ENCODE assay signal across 8 cellular contexts in genomic region chr6:52361945-52362442, GRCh38. TPM values are rescaled to one million over a fixed set of nuclear protein-coding genes. Genes with fewer than 3 reads are reported as not detected.
DNase-seq lines count a peak whose midpoint lies in the region; ATAC-seq and TF ChIP-seq lines count a peak whose summit lies in the region.

TSS of gene PAQR8 (plus strand) at chr6:52362151. CDS start at chr6:52403214, 41,063 bp downstream.

- no CpG with 5 or more reads among the region's 69 CpGs for WGBS in right lobe of liver (ENCODE audit: insufficient coverage, low coverage, low lambda C conversion rate, missing lambda C conversion rate)

- H3K9me3 ChIP-seq in A673 (ENCODE audit: low read depth, low read length, poor library complexity, severe bottlenecking) (no peaks in the 10 kb centered on the region), right lobe of liver (no peaks in the 10 kb centered on the region)

- no TSS peak for BruUV-seq in A673 (replicated peaks; lab: Mats Ljungman, UMichigan)

- intact Hi-C loops in A673 (cut with micrococcal nuclease; ENCODE audit: unreplicated experiment) (loop anchor here (2.0 kb wide), 1 partner anchor 77 kb away; the partner anchor contains the start of gene MCM3), right lobe of liver (cut with DNase I) (no loop called here)
- intact Hi-C loops in activated CD4-positive, alpha-beta T cell treated with anti-CD3 and anti-CD28 coated beads, Interleukin-2, amount 10 ng/mL, durations not matched to agents 24 days and 14 days (cut with micrococcal nuclease), result loop anchor here (1.0 to 5.0 kb wide), 6 partner anchors 15 to 300 kb away; no protein-coding TSS in a partner anchor
- intact Hi-C loops in dendritic cell treated with granulocyte-macrophage colony-stimulating factor and Interleukin-4, amounts not matched to agents 40 ng/mL and 50 ng/mL, for 4 days (cut with micrococcal nuclease), result loop anchor here (1.0 to 5.0 kb wide), 2 partner anchors 77 to 215 kb away; partner anchors contain the start of gene TRAM2

- CTCF ChIA-PET in A673 (lab: Charles Lee), result interaction anchor here (1.1 to 1.4 kb wide), 2 partner anchors 9 to 38 kb away, joined by 3 to 4 read pairs; no protein-coding TSS in a partner anchor

- POLR2A ChIA-PET in A673 (lab: Charles Lee; ENCODE audit: low non-redundant PET), result interaction anchor here (0.6 to 0.7 kb wide), 4 partner anchors 11 to 309 kb away, joined by 3 to 9 read pairs (median 3); no protein-coding TSS in a partner anchor

- peak within 1 kb of the TSS; percentile 50 for H3K27ac ChIP-seq in A673 (ENCODE audit: low read depth, low read length, poor library complexity, severe bottlenecking)
- H3K27ac ChIP-seq in right lobe of liver, result peak within 1 kb of the TSS in 2 of 3 donors; percentile 53 to 81

- TF ChIP-seq CTCF in A673 (conservative IDR thresholded peaks at IDR 0.05; ENCODE audit: low read depth, low read length), result no peak
- TF ChIP-seq CTCF in right lobe of liver (IDR thresholded peaks at IDR 0.05), result no peak

- no peaks in the 10 kb centered on the region for H3K36me3 ChIP-seq in A673 (ENCODE audit: insufficient read depth, low read length, poor library complexity, severe bottlenecking)
- H3K36me3 ChIP-seq in right lobe of liver, result no peaks in the 10 kb centered on the region

- H3K4me1 Mint-ChIP-seq in activated CD4-positive, alpha-beta T cell treated with anti-CD3 and anti-CD28 coated beads, Interleukin-2, amount 10 ng/mL, durations not matched to agents 24 days and 14 days, result peaks cover 25% of the 10 kb centered on the region
- peaks cover 27% of the 10 kb centered on the region for H3K4me1 Mint-ChIP-seq in dendritic cell treated with granulocyte-macrophage colony-stimulating factor and Interleukin-4, amounts not matched to agents 40 ng/mL and 50 ng/mL, for 4 days (ENCODE audit: low read depth)

- peak; percentile 74 for ATAC-seq in GM18858 (IDR thresholded peaks at IDR 0.05; ENCODE audit: unreplicated experiment)
- peak; percentile 91 for ATAC-seq in HG03045 (IDR thresholded peaks at IDR 0.05; ENCODE audit: unreplicated experiment)
- ATAC-seq in right lobe of liver, result peak; percentile 93 to 96 (median 94)

- H3K9me3 Mint-ChIP-seq in activated CD4-positive, alpha-beta T cell treated with anti-CD3 and anti-CD28 coated beads, Interleukin-2, amount 10 ng/mL, durations not matched to agents 24 days and 14 days, result no peaks in the 10 kb centered on the region
- H3K9me3 Mint-ChIP-seq in dendritic cell treated with granulocyte-macrophage colony-stimulating factor and Interleukin-4, amounts not matched to agents 40 ng/mL and 50 ng/mL, for 4 days, result no peaks in the 10 kb centered on the region

- H3K4me1 ChIP-seq in A673 (ENCODE audit: insufficient read depth, low read length, poor library complexity, severe bottlenecking), result peaks cover 11% of the 10 kb centered on the region
- peaks cover 0 to 12% (median 3%) of the 10 kb centered on the region in 4 donors for H3K4me1 ChIP-seq in right lobe of liver

- H3K27me3 ChIP-seq in A673 (replicated peaks; ENCODE audit: insufficient read depth, low read depth, low read length, poor library complexity) (no peaks in the 10 kb centered on the region), right lobe of liver (no peaks in the 10 kb centered on the region)

- peak within 1 kb of the TSS; percentile 99 for H3K4me3 Mint-ChIP-seq in activated CD4-positive, alpha-beta T cell treated with anti-CD3 and anti-CD28 coated beads, Interleukin-2, amount 10 ng/mL, durations not matched to agents 24 days and 14 days
- peak within 1 kb of the TSS; percentile 99 for H3K4me3 Mint-ChIP-seq in dendritic cell treated with granulocyte-macrophage colony-stimulating factor and Interleukin-4, amounts not matched to agents 40 ng/mL and 50 ng/mL, for 4 days

- H3K27ac Mint-ChIP-seq in activated CD4-positive, alpha-beta T cell treated with anti-CD3 and anti-CD28 coated beads, Interleukin-2, amount 10 ng/mL, durations not matched to agents 24 days and 14 days, result peak within 1 kb of the TSS; percentile 92
- H3K27ac Mint-ChIP-seq in dendritic cell treated with granulocyte-macrophage colony-stimulating factor and Interleukin-4, amounts not matched to agents 40 ng/mL and 50 ng/mL, for 4 days, result peak within 1 kb of the TSS; percentile 83

- H3K36me3 Mint-ChIP-seq in activated CD4-positive, alpha-beta T cell treated with anti-CD3 and anti-CD28 coated beads, Interleukin-2, amount 10 ng/mL, durations not matched to agents 24 days and 14 days (ENCODE audit: low read depth), result peaks cover 9% of the 10 kb centered on the region
- H3K36me3 Mint-ChIP-seq in dendritic cell treated with granulocyte-macrophage colony-stimulating factor and Interleukin-4, amounts not matched to agents 40 ng/mL and 50 ng/mL, for 4 days (ENCODE audit: low read depth), result peaks cover 21% of the 10 kb centered on the region

- H3K27me3 Mint-ChIP-seq in activated CD4-positive, alpha-beta T cell treated with anti-CD3 and anti-CD28 coated beads, Interleukin-2, amount 10 ng/mL, durations not matched to agents 24 days and 14 days, result no peaks in the 10 kb centered on the region
- H3K27me3 Mint-ChIP-seq in dendritic cell treated with granulocyte-macrophage colony-stimulating factor and Interleukin-4, amounts not matched to agents 40 ng/mL and 50 ng/mL, for 4 days, result no peaks in the 10 kb centered on the region

- H3K4me3 ChIP-seq in A673 (ENCODE audit: low read depth, low read length, poor library complexity, severe bottlenecking), result peak within 1 kb of the TSS; percentile 63
- H3K4me3 ChIP-seq in right lobe of liver, result peak within 1 kb of the TSS; percentile 56 to 72 (median 65)

- DNase-seq in A673 (ENCODE audit: low spot score) (peak; percentile 76), NCI-H510A treated with DMSO at 0.1 percent for 48 hours (lab: John Stamatoyannopoulos, UW) (peak; percentile 87), right lobe of liver (peak; percentile 67 to 84 (median 78))
- peak; percentile 96 for DNase-seq in activated CD4-positive, alpha-beta T cell treated with anti-CD3 and anti-CD28 coated beads, Interleukin-2, amount 10 ng/mL, durations not matched to agents 24 days and 14 days
- peak; percentile 82 for DNase-seq in stimulated activated CD4-positive, alpha-beta T cell treated with anti-CD3 and anti-CD28 coated beads, Interleukin-4, amount 100 ng/mL, for 1 hour

- TF ChIP-seq POLR2A in right lobe of liver (IDR thresholded peaks at IDR 0.05), result peak; percentile 58

RNA-seq across cellular contexts. Expression of gene PAQR8, which starts in this region (rescaled TPM):
- total RNA-seq in A673 (2021) (1.5 and 3.8 TPM in 2 replicates), right lobe of liver (1 to 10 TPM in 3 of 6 experiments, under 1 TPM in 3; 0.29 to 1.5 (median 0.77) TPM)
- 4.5 and 4.8 TPM in 2 replicates for total RNA-seq in activated CD4-positive, alpha-beta T cell treated with anti-CD3 and anti-CD28 coated beads, Interleukin-2, amount 10 ng/mL, durations not matched to agents 24 days and 14 days

Comparison
In these comparisons a context has a peak if more than half of its experiments do, and no peak if none do; other contexts are left out.
1. Peak in every context shown above with its lines: DNase-seq, ATAC-seq, H3K4me3 ChIP-seq and H3K27ac ChIP-seq.
2. intact Hi-C loops: an anchor here in A673 (2.0 kb wide), activated CD4-positive, alpha-beta T cell treated with anti-CD3 and anti-CD28 coated beads, Interleukin-2, amount 10 ng/mL, durations not matched to agents 24 days and 14 days (1.0 to 5.0 kb wide) and dendritic cell treated with granulocyte-macrophage colony-stimulating factor and Interleukin-4, amounts not matched to agents 40 ng/mL and 50 ng/mL, for 4 days (1.0 to 5.0 kb wide); none called in right lobe of liver.